In the genomic region with DNA sequence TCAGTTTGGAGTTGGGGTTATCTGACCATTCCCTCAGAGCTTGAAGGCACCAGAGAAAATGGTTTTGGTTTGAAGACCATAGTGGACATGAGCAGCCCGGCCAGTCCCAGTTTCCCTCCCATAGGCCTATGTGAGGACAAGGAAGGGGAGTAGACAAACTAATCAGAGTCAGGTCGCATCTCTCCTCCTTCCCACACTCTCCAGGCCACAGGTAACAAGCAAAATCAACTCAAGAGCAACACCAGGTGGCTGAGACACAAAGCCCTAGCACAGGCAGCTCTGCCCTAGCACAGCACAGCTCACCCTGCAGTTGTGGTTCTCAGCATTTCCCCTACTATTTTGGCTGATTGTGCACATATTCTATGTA, we compare ENCODE assay signal across 8 cellular contexts. TPM values are rescaled to one million over a fixed set of nuclear protein-coding genes. Genes with fewer than 3 reads are reported as not detected.
DNase-seq lines count a peak whose midpoint lies in the region; ATAC-seq and TF ChIP-seq lines count a peak whose summit lies in the region.

No MANE protein-coding gene starts in this region.

- H3K4me3 Mint-ChIP-seq in endodermal cell, result no peak overlapping the region
- no peak overlapping the region for H3K4me3 Mint-ChIP-seq in glutamatergic neuron (ENCODE audit: unreplicated experiment)

- 82% methylated on average over 2 of the region's 2 CpGs; no CpG with 5 or more reads in 1 of the 2 experiments for WGBS in endodermal cell (ENCODE audit: insufficient coverage in 1 of 2, insufficient read length in 1 of 2), 2 experiments
- WGBS in lower leg skin, 2 donors, result 56 to 64% methylated on average over 2 of the region's 2 CpGs
- 64% methylated on average over 2 of the region's 2 CpGs for WGBS in prostate gland

- H3K36me3 Mint-ChIP-seq in endodermal cell (ENCODE audit: low read depth), result peaks cover 51% of the 10 kb centered on the region
- H3K36me3 Mint-ChIP-seq in glutamatergic neuron (ENCODE audit: unreplicated experiment), result peaks cover 4% of the 10 kb centered on the region

- H3K9ac ChIP-seq in endodermal cell (ENCODE audit: extremely low read depth, low read length, poor library complexity, severe bottlenecking), result no peak overlapping the region

- H3K27me3 Mint-ChIP-seq in endodermal cell (ENCODE audit: insufficient read depth), result no peaks in the 10 kb centered on the region
- no peaks in the 10 kb centered on the region for H3K27me3 Mint-ChIP-seq in glutamatergic neuron (ENCODE audit: unreplicated experiment)

- H3K36me3 ChIP-seq in endodermal cell (ENCODE audit: control insufficient read depth, insufficient read depth, low read length) (peaks cover 56% of the 10 kb centered on the region), prostate gland (peaks cover 12 to 21% of the 10 kb centered on the region in 2 donors)

- H3K27ac Mint-ChIP-seq in endodermal cell (no peak overlapping the region), glutamatergic neuron (ENCODE audit: unreplicated experiment) (no peak overlapping the region)

- no peak overlapping the region for H3K4me3 ChIP-seq in endodermal cell (ENCODE audit: low read length)
- H3K4me3 ChIP-seq in lower leg skin (ENCODE audit: low read depth, poor library complexity, severe bottlenecking), result no peak overlapping the region
- no peak overlapping the region for H3K4me3 ChIP-seq in prostate gland

- H3K27ac ChIP-seq in endodermal cell (ENCODE audit: low read depth, low read length), result no peak overlapping the region
- no peak overlapping the region for H3K27ac ChIP-seq in prostate gland

- intact Hi-C loops in lower leg skin (cut with DNase I; ENCODE audit: low total_unique reads) (no loop called here), prostate gland (cut with DNase I) (no loop called here)

- H3K27me3 ChIP-seq in endodermal cell (ENCODE audit: control insufficient read depth, insufficient read depth, low read length, poor library complexity, severe bottlenecking) (no peaks in the 10 kb centered on the region), prostate gland (replicated peaks; ENCODE audit: insufficient read depth) (no peaks in the 10 kb centered on the region)

- TF ChIP-seq POLR2A in lower leg skin (IDR thresholded peaks at IDR 0.05), result no peak
- TF ChIP-seq POLR2A in prostate gland (IDR thresholded peaks at IDR 0.05), result no peak

- H3K4me1 ChIP-seq in endodermal cell (ENCODE audit: control insufficient read depth, insufficient read depth, low read length) (no peaks in the 10 kb centered on the region), prostate gland (replicated peaks) (no peaks in the 10 kb centered on the region)

- peaks cover 2% of the 10 kb centered on the region for H3K4me1 Mint-ChIP-seq in endodermal cell
- no peaks in the 10 kb centered on the region for H3K4me1 Mint-ChIP-seq in glutamatergic neuron (ENCODE audit: low read depth, unreplicated experiment)

- H3K9me3 ChIP-seq in endodermal cell (ENCODE audit: control insufficient read depth, low read length) (no peaks in the 10 kb centered on the region), prostate gland (no peaks in the 10 kb centered on the region)

- DNase-seq in T follicular helper cell (ENCODE audit: low read depth) (peak; percentile 50), endodermal cell (peak; percentile 51), glutamatergic neuron (no peak), lower leg skin (ENCODE audit: low spot score in 2 of 2) (no peak), NCI-H128 (lab: John Stamatoyannopoulos, UW; ENCODE audit: unreplicated experiment) (no peak), prostate gland (ENCODE audit: low spot score) (no peak)

- H3K9me3 Mint-ChIP-seq in endodermal cell (no peaks in the 10 kb centered on the region), glutamatergic neuron (ENCODE audit: unreplicated experiment) (peaks cover 3% of the 10 kb centered on the region)

- ATAC-seq in GM18499 (IDR thresholded peaks at IDR 0.05; ENCODE audit: insufficient read depth, unreplicated experiment) (peak; percentile 31), HG02642 (IDR thresholded peaks at IDR 0.05; ENCODE audit: poor library complexity, unreplicated experiment) (peak; percentile 53)

- no peak for TF ChIP-seq CTCF in endodermal cell (conservative IDR thresholded peaks at IDR 0.05)
- TF ChIP-seq CTCF in glutamatergic neuron (IDR thresholded peaks at IDR 0.05; ENCODE audit: partially characterized antibody, unreplicated experiment), result no peak
- TF ChIP-seq CTCF in lower leg skin (IDR thresholded peaks at IDR 0.05), result no peak
- TF ChIP-seq CTCF in prostate gland (IDR thresholded peaks at IDR 0.05), result no peak

RNA-seq across cellular contexts. Expression of a gene that starts 7.2 kb away (rescaled TPM):
- total RNA-seq in endodermal cell, result 10 to 100 TPM; 97.2 to 98.8 TPM
- polyA plus RNA-seq in endodermal cell (2013, experiment 1 of 2), result 87.0 TPM
- polyA plus RNA-seq in endodermal cell (2013, experiment 2 of 2), result 73.6 TPM
- 82.1 TPM for total RNA-seq in glutamatergic neuron (ENCODE audit: unreplicated experiment)
- 10 to 100 TPM; 49.5 to 89.7 (median 57.5) TPM for total RNA-seq in lower leg skin
- total RNA-seq in prostate gland, result 10 to 100 TPM; 44.8 to 70.0 TPM

RNA-seq across cellular contexts. Expression of a gene that starts 16.2 kb away (rescaled TPM):
- total RNA-seq in endodermal cell (10 to 100 TPM; 31.3 to 36.8 TPM), glutamatergic neuron (ENCODE audit: unreplicated experiment) (39.7 TPM), lower leg skin (10 to 100 TPM in 1 of 4 donors, 1 to 10 TPM in 3; 8.2 to 18.3 (median 8.8) TPM), prostate gland (10 to 100 TPM; 22.7 to 26.5 TPM)
- 24.0 TPM for polyA plus RNA-seq in endodermal cell (2013, experiment 1 of 2)
- 22.4 TPM for polyA plus RNA-seq in endodermal cell (2013, experiment 2 of 2)

Comparison
In these comparisons a context has a peak if more than half of its experiments do, and no peak if none do; other contexts are left out.
1. DNase-seq: peak in T follicular helper cell (single experiment) and endodermal cell (single experiment); none in glutamatergic neuron (single experiment), lower leg skin (0 of 2), NCI-H128 (single experiment) and prostate gland (single experiment).